ENCODE assay signal across 2 cellular contexts in genomic region chr10:36458437-36458836, GRCh38.
DNase-seq lines count a peak whose midpoint lies in the region; TF ChIP-seq lines count a peak whose summit lies in the region.
"Not testable (repeated sequence)": the region's sequence is repeated elsewhere in the genome, so short reads cannot be mapped to it uniquely, and the experiment has no call there.

No MANE protein-coding gene starts in this region.

- H3K36me3 ChIP-seq in HEK293 (ENCODE audit: control insufficient read depth in 2 of 2, insufficient read depth in 1 of 2, low read length in 2 of 2); endodermal cell (ENCODE audit: control insufficient read depth, insufficient read depth, low read length): not testable (repeated sequence)

- DNase-seq in endodermal cell = not testable (repeated sequence)

- not testable (repeated sequence) for H3K9me3 ChIP-seq in HEK293 (ENCODE audit: control insufficient read depth, insufficient read depth, low read depth, low read length)
- peaks cover 48% of the 10 kb centered on the region for H3K9me3 ChIP-seq in endodermal cell (ENCODE audit: control insufficient read depth, low read length)

- not testable (repeated sequence) for H3K4me3 ChIP-seq in HEK293 (ENCODE audit: low read depth, low read length)
- peak overlapping the region; percentile 42 for H3K4me3 ChIP-seq in endodermal cell (ENCODE audit: low read length)

- not testable (repeated sequence) for H3K27me3 Mint-ChIP-seq in endodermal cell (ENCODE audit: insufficient read depth)

- H3K9me3 Mint-ChIP-seq in endodermal cell = peaks cover 43% of the 10 kb centered on the region

- H3K4me3 Mint-ChIP-seq in endodermal cell = not testable (repeated sequence)

- CTCF ChIA-PET in HEK293 (lab: Yijun Ruan, JAX) = not testable (repeated sequence)

- not testable (repeated sequence) for H3K27me3 ChIP-seq in endodermal cell (ENCODE audit: control insufficient read depth, insufficient read depth, low read length, poor library complexity, severe bottlenecking)

- not testable (repeated sequence) for H3K9ac ChIP-seq in endodermal cell (ENCODE audit: extremely low read depth, low read length, poor library complexity, severe bottlenecking)

- not testable (repeated sequence) for H3K4me1 ChIP-seq in HEK293 (ENCODE audit: control insufficient read depth, insufficient read depth, low read length); endodermal cell (ENCODE audit: control insufficient read depth, insufficient read depth, low read length)

- H3K36me3 Mint-ChIP-seq in endodermal cell (ENCODE audit: low read depth) = not testable (repeated sequence)

- POLR2A ChIA-PET in HEK293 (lab: Yijun Ruan, JAX) = not testable (repeated sequence)

- not testable (repeated sequence) for H3K27ac Mint-ChIP-seq in endodermal cell

- not testable (repeated sequence) for TF ChIP-seq CTCF in HEK293 (tag by site-specific recombination; IDR thresholded peaks at IDR 0.05); endodermal cell (conservative IDR thresholded peaks at IDR 0.05)

- H3K27ac ChIP-seq in HEK293 (ENCODE audit: extremely low read depth, low read depth, low read length); endodermal cell (ENCODE audit: low read depth, low read length): not testable (repeated sequence)

- peaks cover 11% of the 10 kb centered on the region for H3K4me1 Mint-ChIP-seq in endodermal cell

TF ChIP-seq in HEK293, 187 proteins besides CTCF, POLR2A, EP300 and RAD21:
- TF ChIP-seq ZNF626 (tag by site-specific recombination; IDR thresholded peaks at IDR 0.05) = peak; percentile 57; the same call in 1 of the 2 replicates
- TF ChIP-seq SETDB1 (IDR thresholded peaks at IDR 0.05; ENCODE audit: insufficient read length, low read length) = peak; percentile 84
